In genomic region chr6:14222956-14223355, GRCh38 we compare ENCODE assay signal across 22 cellular contexts.
"Had no signal": no experiment of that assay in that cellular context is flagged by ENCODE, and none has a peak within 500 bp of the region (broad histone marks: within the 10 kb centered on the region; RNA-seq: fewer than 3 reads in every experiment).

No MANE protein-coding gene starts in this region.

- H3K27me3 Mint-ChIP-seq: IgD-negative memory B cell had no signal

- H3K4me3 Mint-ChIP-seq: IgD-negative memory B cell had no signal

- H3K36me3 ChIP-seq: MG63, SJSA1 had no signal

- H3K9me3 ChIP-seq: MG63, SJSA1 had no signal

- H3K27ac Mint-ChIP-seq: IgD-negative memory B cell had no signal

- H3K4me1 ChIP-seq: SJSA1 had no signal

- H3K4me2 ChIP-seq: KMS-11 had no signal

- DNase-seq: MG63, NCI-H1092 treated with DMSO at 0.1 percent for 48 hours, NCI-H1436, NCI-H187, NCI-H2029, NCI-H2081 treated with DMSO at 0.1 percent for 48 hours, NCI-H2171, NCI-H226, NCI-H446, NCI-H510A, NCI-H524 treated with DMSO at 0.1 percent for 48 hours, NCI-H69, NCI-H774, Right ventricle myocardium superior, RPMI8226, SIG-M5 had no signal

- H3K9ac ChIP-seq: KMS-11 had no signal

- H3K27me3 ChIP-seq: MG63, SJSA1 had no signal

- H3K4me3 ChIP-seq: K562, MG63, SJSA1, SK-N-MC had no signal

- H3K27ac ChIP-seq: HL-60, KMS-11, SJSA1, SK-N-MC had no signal
